In the genomic region with DNA sequence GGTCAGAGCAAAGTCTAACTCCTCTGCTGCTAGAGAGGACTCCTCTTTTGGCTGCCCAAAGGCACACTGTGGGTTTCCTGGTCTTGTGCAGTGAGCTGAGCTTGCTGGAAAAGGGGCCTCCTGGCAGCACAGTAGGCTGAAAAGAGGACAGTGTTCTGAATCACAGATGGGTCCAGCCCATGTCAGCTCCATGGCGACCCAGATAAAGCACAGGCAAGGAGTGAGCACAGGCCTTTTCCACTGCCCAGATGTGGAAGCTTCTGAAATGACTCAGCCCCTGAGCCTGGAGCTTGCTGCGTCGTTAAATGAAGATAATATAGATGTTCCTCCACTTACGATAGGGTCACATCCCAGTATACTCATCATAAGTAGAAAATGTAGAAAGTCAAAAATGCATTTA, we compare ENCODE assay signal across 24 cellular contexts. TPM values are rescaled to one million over a fixed set of nuclear protein-coding genes. Genes with fewer than 3 reads are reported as not detected.
A peak's percentile ranks its signal among the peaks of the same experiment; 100 is the strongest.
DNase-seq lines count a peak whose midpoint lies in the region; ATAC-seq and TF ChIP-seq lines count a peak whose summit lies in the region.
"Had no signal": no experiment of that assay in that cellular context is flagged by ENCODE, and none has a peak within 500 bp of the region (broad histone marks: within the 10 kb centered on the region; RNA-seq: fewer than 3 reads in every experiment).

No MANE protein-coding gene starts in this region.

- no peak overlapping the region for H3K4me3 Mint-ChIP-seq in activated T-cell treated with anti-CD3 and anti-CD28 coated beads, Interleukin-2, amount 50 U/mL, for 72 hours
- H3K4me3 Mint-ChIP-seq: activated CD4-positive, alpha-beta T cell treated with anti-CD3 and anti-CD28 coated beads for 36 hours; activated naive CD4-positive, alpha-beta T cell treated with anti-CD3 and anti-CD28 coated beads, Interleukin-2, amount 50 U/mL, for 24 hours; CD8-positive, alpha-beta memory T cell had no signal

- no peaks in the 10 kb centered on the region for H3K9me3 ChIP-seq in esophagus muscularis mucosa
- H3K9me3 ChIP-seq: SJSA1, testis, uterus had no signal

- no peaks in the 10 kb centered on the region for H3K4me1 Mint-ChIP-seq in activated T-cell treated with anti-CD3 and anti-CD28 coated beads, Interleukin-2, amount 50 U/mL, for 72 hours (ENCODE audit: low read depth)

- no peak overlapping the region for H3K27ac ChIP-seq in esophagus muscularis mucosa (replicated peaks in 1 of 4)
- H3K27ac ChIP-seq: SJSA1, testis, uterus had no signal

- H3K27me3 ChIP-seq in BJ (ENCODE audit: control insufficient read depth, insufficient read depth, low read length) (no peaks in the 10 kb centered on the region), H7 (ENCODE audit: control insufficient read depth, insufficient read depth, low read length) (no peaks in the 10 kb centered on the region), esophagus muscularis mucosa (no peaks in the 10 kb centered on the region)
- H3K27me3 ChIP-seq: SJSA1, testis, uterus had no signal

- H3K27ac Mint-ChIP-seq in activated T-cell treated with anti-CD3 and anti-CD28 coated beads, Interleukin-2, amount 50 U/mL, for 72 hours: no peak overlapping the region
- H3K27ac Mint-ChIP-seq: activated CD4-positive, alpha-beta T cell treated with anti-CD3 and anti-CD28 coated beads for 36 hours; activated naive CD4-positive, alpha-beta T cell treated with anti-CD3 and anti-CD28 coated beads, Interleukin-2, amount 50 U/mL, for 24 hours; progenitor cell of endocrine pancreas had no signal

- H3K4me3 ChIP-seq in BJ (ENCODE audit: low read depth, low read length): no peak overlapping the region
- no peak overlapping the region for H3K4me3 ChIP-seq in H7 (ENCODE audit: insufficient read depth, low read depth, low read length)
- no peak overlapping the region for H3K4me3 ChIP-seq in esophagus muscularis mucosa
- H3K4me3 ChIP-seq: SJSA1, testis, uterus had no signal

- TF ChIP-seq CTCF in BJ (IDR thresholded peaks at IDR 0.05; ENCODE audit: insufficient read depth, low read depth, low read length) (no peak), esophagus muscularis mucosa (IDR thresholded peaks at IDR 0.05) (no peak)

- no peaks in the 10 kb centered on the region for H3K4me1 ChIP-seq in esophagus muscularis mucosa
- H3K4me1 ChIP-seq: SJSA1, testis, uterus had no signal

- ATAC-seq in activated T-cell treated with anti-CD3 and anti-CD28 coated beads, Interleukin-2, amount 50 U/mL, for 72 hours (replicated peaks in 1 of 2): no peak
- ATAC-seq in activated CD4-positive, CD25-positive, alpha-beta regulatory T cell treated with anti-CD3 and anti-CD28 coated beads, Interleukin-2, amount 50 U/mL, for 24 hours: no peak
- ATAC-seq: activated CD4-positive, alpha-beta T cell treated with anti-CD3 and anti-CD28 coated beads for 36 hours; esophagus mucosa had no signal

- H3K36me3 ChIP-seq in BJ (ENCODE audit: control insufficient read depth, insufficient read depth, low read length) (no peaks in the 10 kb centered on the region; the same call in 1 of the 2 replicates), H7 (replicated peaks; ENCODE audit: control insufficient read depth, insufficient read depth, low read length) (peaks cover 10% of the 10 kb centered on the region), esophagus muscularis mucosa (peaks cover 9 to 98% (median 82%) of the 10 kb centered on the region in 4 donors)
- H3K36me3 ChIP-seq: SJSA1, uterus had no signal

- no peak for TF ChIP-seq POLR2A in esophagus muscularis mucosa (IDR thresholded peaks at IDR 0.05; ENCODE audit: low read depth)

- no peaks in the 10 kb centered on the region for H3K27me3 Mint-ChIP-seq in activated T-cell treated with anti-CD3 and anti-CD28 coated beads, Interleukin-2, amount 50 U/mL, for 72 hours (ENCODE audit: low read depth)
- H3K27me3 Mint-ChIP-seq: activated CD4-positive, alpha-beta T cell treated with anti-CD3 and anti-CD28 coated beads for 36 hours; activated naive CD4-positive, alpha-beta T cell treated with anti-CD3 and anti-CD28 coated beads, Interleukin-2, amount 50 U/mL, for 24 hours; CD8-positive, alpha-beta memory T cell; progenitor cell of endocrine pancreas had no signal

- intact Hi-C loops in esophagus muscularis mucosa (cut with DNase I): no loop called here

- H3K36me3 Mint-ChIP-seq in activated T-cell treated with anti-CD3 and anti-CD28 coated beads, Interleukin-2, amount 50 U/mL, for 72 hours (ENCODE audit: insufficient read depth in 2 of 2): no peaks in the 10 kb centered on the region

- H3K9me3 Mint-ChIP-seq in activated T-cell treated with anti-CD3 and anti-CD28 coated beads, Interleukin-2, amount 50 U/mL, for 72 hours: no peaks in the 10 kb centered on the region
- H3K9me3 Mint-ChIP-seq: activated naive CD4-positive, alpha-beta T cell treated with anti-CD3 and anti-CD28 coated beads, Interleukin-2, amount 50 U/mL, for 24 hours; CD8-positive, alpha-beta memory T cell had no signal

- peak; percentile 17 for DNase-seq in BJ (ENCODE audit: low read depth)
- peak; percentile 7 for DNase-seq in H7
- peak; percentile 77 for DNase-seq in esophagus muscularis mucosa (ENCODE audit: extremely low spot score)
- peak; percentile 16 for DNase-seq in mucosa of gallbladder (ENCODE audit: low spot score)
- no peak for DNase-seq in activated CD8-positive, alpha-beta memory T cell treated with anti-CD3 and anti-CD28 coated beads, Interleukin-2, amount 50 U/mL, for 48 hours
- DNase-seq in activated T-cell treated with anti-CD3 and anti-CD28 coated beads, Interleukin-2, amount 50 U/mL, for 72 hours: no peak
- DNase-seq: activated CD4-positive, alpha-beta T cell treated with anti-CD3 and anti-CD28 coated beads for 36 hours; AML-193; CD8-positive, alpha-beta memory T cell; DMS153; effector CD8-positive, alpha-beta T cell; head of caudate nucleus; NCI-H1105 treated with DMSO at 0.1 percent for 48 hours; NCI-H2081 treated with DMSO at 0.1 percent for 48 hours; NCI-H446 treated with DMSO at 0.1 percent for 48 hours; stimulated activated CD4-positive, alpha-beta T cell treated with anti-CD3 and anti-CD28 coated beads, Interleukin-1b, Interleukin-23, amount 100 ng/mL, for 48 hours; T-helper 1 cell; testis; uterus had no signal

- CTCF ChIA-PET in BJ (lab: Yijun Ruan, JAX): interaction anchor here (0.6 to 1.8 kb wide), 2 partner anchors 57 to 72 kb away, joined by 3 to 5 read pairs; no protein-coding TSS in a partner anchor

- TF ChIP-seq EP300 in esophagus muscularis mucosa (IDR thresholded peaks at IDR 0.05): no peak

- 75% methylated on average over 4 of the region's 4 CpGs for WGBS in esophagus muscularis mucosa

- POLR2A ChIA-PET in BJ (lab: Charles Lee): interaction anchor here (0.6 kb wide), 1 partner anchor 81 kb away, joined by 4 read pairs; no protein-coding TSS in a partner anchor

RNA-seq across cellular contexts. Expression of a gene that starts 8.1 kb away (rescaled TPM):
- 0.36 and 0.55 TPM in 2 replicates for polyA plus RNA-seq in BJ (2011; rRNA removed)
- 1.4 and 1.5 TPM in 2 replicates for polyA minus RNA-seq in BJ (2011; rRNA and poly(A)+ RNA removed)
- 4.7 and 6.2 TPM in 2 replicates for total RNA-seq in H7 (2014; rRNA removed; shearing (Covaris generic))
- total RNA-seq in esophagus muscularis mucosa: 10 to 100 TPM in 1 of 4 donors, 1 to 10 TPM in 3; 1.9 to 15.0 (median 4.0) TPM
- total RNA-seq in mucosa of gallbladder: 4.0 TPM
- total RNA-seq in activated T-cell treated with anti-CD3 and anti-CD28 coated beads, Interleukin-2, amount 50 U/mL, for 72 hours: 1 to 10 TPM; 2.5 to 6.2 TPM

Comparison
In these comparisons a context has a peak if more than half of its experiments do, and no peak if none do; other contexts are left out.
1. DNase-seq: peak in BJ (single experiment), H7 (single experiment), esophagus muscularis mucosa (single experiment) and mucosa of gallbladder (single experiment); none in activated CD8-positive, alpha-beta memory T cell treated with anti-CD3 and anti-CD28 coated beads, Interleukin-2, amount 50 U/mL, for 48 hours (single experiment) and activated T-cell treated with anti-CD3 and anti-CD28 coated beads, Interleukin-2, amount 50 U/mL, for 72 hours (0 of 2).